8 cellular contexts compared by ENCODE assay signal in the genomic region with DNA sequence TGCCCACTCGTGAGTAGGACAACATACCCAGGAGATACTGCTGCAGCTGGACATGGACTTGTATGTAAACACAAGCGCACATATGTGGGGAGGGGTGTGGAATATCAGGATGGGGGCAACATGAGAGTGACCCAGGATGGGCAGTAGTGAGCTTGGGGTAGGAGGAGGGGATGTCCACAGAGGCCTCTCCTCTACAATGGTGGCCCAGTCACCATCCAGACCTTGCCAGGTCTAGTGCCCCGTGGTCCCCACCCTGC. TPM values are rescaled to one million over a fixed set of nuclear protein-coding genes. Genes with fewer than 3 reads are reported as not detected.
DNase-seq lines count a peak whose midpoint lies in the region; ATAC-seq, FAIRE-seq and TF ChIP-seq lines count a peak whose summit lies in the region.

No MANE protein-coding gene starts in this region.

- TF ChIP-seq CTCF in 22Rv1 (IDR thresholded peaks at IDR 0.05) (no peak), choroid plexus epithelial cell (conservative IDR thresholded peaks at IDR 0.05; ENCODE audit: low read depth, low read length) (no peak), D721Med (IDR thresholded peaks at IDR 0.05; ENCODE audit: insufficient read depth, missing control alignments) (no peak)

- H3K9me3 ChIP-seq in muscle layer of colon (ENCODE audit: low read length) = no peaks in the 10 kb centered on the region

- no peak for FAIRE-seq in D721Med (lab: Jason Lieb, UNC)

- ATAC-seq in HG03439 (IDR thresholded peaks at IDR 0.05; ENCODE audit: unreplicated experiment) = no peak

- DNase-seq in HuH-7 (ENCODE audit: low spot score) (peak; percentile 22), choroid plexus epithelial cell (ENCODE audit: low read depth) (no peak), D721Med (ENCODE audit: insufficient read length, low spot score) (no peak), SK-N-DZ (ENCODE audit: low spot score) (no peak), DMS79 treated with DMSO at 0.1 percent for 48 hours (lab: John Stamatoyannopoulos, UW) (no peak)

- peak overlapping the region; percentile 54 for H3K9ac ChIP-seq in muscle layer of colon (ENCODE audit: low read length)

- H3K4me3 ChIP-seq in choroid plexus epithelial cell (ENCODE audit: low read depth, low read length) = peak overlapping the region; percentile 83
- peak overlapping the region; percentile 43 to 80 for H3K4me3 ChIP-seq in muscle layer of colon (ENCODE audit: low read depth in 1 of 2, low read length in 2 of 2)

- H3K27ac ChIP-seq in 22Rv1 = peak overlapping the region; percentile 60
- H3K27ac ChIP-seq in muscle layer of colon (ENCODE audit: low read depth, low read length) = peak overlapping the region; percentile 67

- H3K4me1 ChIP-seq in muscle layer of colon (ENCODE audit: insufficient read depth, low read length) = peaks cover 51% of the 10 kb centered on the region

- H3K36me3 ChIP-seq in muscle layer of colon (ENCODE audit: insufficient read depth, low read length) = peaks cover 12% of the 10 kb centered on the region

- no peaks in the 10 kb centered on the region for H3K27me3 ChIP-seq in muscle layer of colon (ENCODE audit: control insufficient read depth in 1 of 2, insufficient read depth in 2 of 2, low read length in 2 of 2)

RNA-seq across cellular contexts. Expression of a gene that starts 0.3 kb away (rescaled TPM):
- polyA plus RNA-seq in SK-N-DZ (2014; cell fraction: cytosol; rRNA removed) = 3.1 and 4.7 TPM in 2 replicates
- 5.1 and 5.3 TPM in 2 replicates for polyA plus RNA-seq in SK-N-DZ (2014; cell fraction: nucleus; rRNA removed)

RNA-seq across cellular contexts. Expression of a gene that starts 32.1 kb away (rescaled TPM):
- not detected in 2 replicates for polyA plus RNA-seq in SK-N-DZ (2014; cell fraction: cytosol; rRNA removed)
- polyA plus RNA-seq in SK-N-DZ (2014; cell fraction: nucleus; rRNA removed) = not detected in 2 replicates

RNA-seq across cellular contexts. Expression of a gene that starts 49.4 kb away (rescaled TPM):
- 0.19 TPM in 1 of 2 replicates, not detected in the other for polyA plus RNA-seq in SK-N-DZ (2014; cell fraction: cytosol; rRNA removed)
- polyA plus RNA-seq in SK-N-DZ (2014; cell fraction: nucleus; rRNA removed) = 1.1 TPM in 1 of 2 replicates, not detected in the other

RNA-seq across cellular contexts. Expression of a gene that starts 52.7 kb away (rescaled TPM):
- 18.0 and 31.5 TPM in 2 replicates for polyA plus RNA-seq in SK-N-DZ (2014; cell fraction: cytosol; rRNA removed)
- polyA plus RNA-seq in SK-N-DZ (2014; cell fraction: nucleus; rRNA removed) = 131 and 159 TPM in 2 replicates
